Comparison of ENCODE assay signal across 17 cellular contexts in genomic region chr2:95351080-95351915, GRCh38. TPM values are rescaled to one million over a fixed set of nuclear protein-coding genes. Genes with fewer than 3 reads are reported as not detected.
DNase-seq lines count a peak whose midpoint lies in the region; ATAC-seq, FAIRE-seq and TF ChIP-seq lines count a peak whose summit lies in the region.
"Had no signal": no experiment of that assay in that cellular context is flagged by ENCODE, and none has a peak within 500 bp of the region (broad histone marks: within the 10 kb centered on the region; RNA-seq: fewer than 3 reads in every experiment).

No MANE protein-coding gene starts in this region.

- no peaks in the 10 kb centered on the region for H3K4me1 ChIP-seq in right lobe of liver
- H3K4me1 ChIP-seq in HepG2 (ENCODE audit: insufficient read depth, low read length): no peaks in the 10 kb centered on the region
- H3K4me1 ChIP-seq in PC-9 (replicated peaks; ENCODE audit: insufficient read depth): no peaks in the 10 kb centered on the region

- no peak for TF ChIP-seq EP300 in HepG2 (IDR thresholded peaks at IDR 0.05; ENCODE audit: low read depth in 2 of 2, low read length in 2 of 2)
- TF ChIP-seq EP300 in HepG2 (CRISPR knock-in tag; IDR thresholded peaks at IDR 0.05; ENCODE audit: borderline replicate concordance): no peak

- BruUV-seq in HepG2 (replicated peaks; lab: Mats Ljungman, UMichigan) (no TSS peak), PC-9 (replicated peaks; lab: Mats Ljungman, UMichigan) (no TSS peak)

- WGBS in right lobe of liver (ENCODE audit: insufficient coverage, low coverage, low lambda C conversion rate, missing lambda C conversion rate): 80% methylated on average over 7 of the region's 13 CpGs
- WGBS in HepG2 (ENCODE audit: low lambda C conversion rate): 38% methylated on average over 12 of the region's 13 CpGs

- ATAC-seq in right lobe of liver (no peak), HepG2 (no peak)

- H3K27me3 ChIP-seq in right lobe of liver (no peaks in the 10 kb centered on the region), HepG2 (ENCODE audit: control insufficient read depth in 1 of 2, insufficient read depth in 2 of 2, low read length in 2 of 2) (peaks cover 6 to 51% of the 10 kb centered on the region in 2 experiments; a peak in 4 of 5 replicates), PC-9 (ENCODE audit: insufficient read depth, low read depth) (peaks cover 77% of the 10 kb centered on the region)

- H2AFZ ChIP-seq in HepG2 (ENCODE audit: low read length): no peak overlapping the region
- H2AFZ ChIP-seq in PC-9: no peak overlapping the region

- no peak for TF ChIP-seq CTCF in right lobe of liver (IDR thresholded peaks at IDR 0.05)
- TF ChIP-seq CTCF in HepG2 (CRISPR knock-in tag; IDR thresholded peaks at IDR 0.05): no peak
- TF ChIP-seq CTCF in PC-9 (conservative IDR thresholded peaks at IDR 0.05): no peak

- CTCF ChIA-PET in HepG2 (lab: Yijun Ruan, JAX; ENCODE audit: low intra/inter-chr PET ratio, low total read pairs): no interaction called here
- CTCF ChIA-PET in PC-9 (lab: Charles Lee): no interaction called here

- no peak for TF ChIP-seq RAD21 in HepG2 (CRISPR knock-in tag; IDR thresholded peaks at IDR 0.05)

- no peaks in the 10 kb centered on the region for H3K9me3 ChIP-seq in right lobe of liver
- H3K9me3 ChIP-seq in HepG2 (ENCODE audit: low read length): no peaks in the 10 kb centered on the region
- no peaks in the 10 kb centered on the region for H3K9me3 ChIP-seq in PC-9 (ENCODE audit: insufficient read depth, low read depth)

- in situ Hi-C loops in HepG2 (cut with HindIII; ENCODE audit: extremely low pct_ligation_motif_present, low pct_unique_long_range_greater_than_20kb): no loop called here

- no peak for TF ChIP-seq POLR2A in right lobe of liver (IDR thresholded peaks at IDR 0.05)
- TF ChIP-seq POLR2A in HepG2 (IDR thresholded peaks at IDR 0.05; ENCODE audit: insufficient read depth in 1 of 2, low read depth in 2 of 2, low read length in 2 of 2): no peak

- H3K27ac ChIP-seq in right lobe of liver (no peak overlapping the region), HepG2 (ENCODE audit: extremely low read length, insufficient read depth, low read length) (no peak overlapping the region), PC-9 (no peak overlapping the region)
- H3K27ac ChIP-seq: KMS-11, RWPE1 had no signal

- H3K79me2 ChIP-seq in HepG2 (ENCODE audit: insufficient read depth, low read length) (no peaks in the 10 kb centered on the region), PC-9 (ENCODE audit: low read depth) (no peaks in the 10 kb centered on the region)

- H3K4me3 ChIP-seq in right lobe of liver: no peak overlapping the region
- no peak overlapping the region for H3K4me3 ChIP-seq in HepG2 (replicated peaks in 1 of 3; ENCODE audit: insufficient read depth in 1 of 3, low read depth in 2 of 3, low read length in 3 of 3)
- H3K4me3 ChIP-seq in PC-9: no peak overlapping the region

- H3K9ac ChIP-seq in HepG2 (ENCODE audit: insufficient read depth, low read depth, low read length): no peak overlapping the region
- H3K9ac ChIP-seq: KMS-11 had no signal

- peak in 2 of 3 donors; percentile 4 to 31 for DNase-seq in right lobe of liver
- no peak for DNase-seq in HepG2 (ENCODE audit: low spot score)
- peak; percentile 40 for DNase-seq in islet precursor cell
- peak; percentile 62 for DNase-seq in posterior vena cava (ENCODE audit: low spot score)
- DNase-seq in PC-9: no peak
- no peak for DNase-seq in UCSD-AML1 (lab: John Stamatoyannopoulos, UW; ENCODE audit: unreplicated experiment)
- DNase-seq in A172 (ENCODE audit: low spot score): no peak
- DNase-seq: COR-L47, NCI-H1436, NCI-H2029, NCI-H2171, NCI-H446 treated with DMSO at 0.1 percent for 48 hours, OCI-M1 had no signal

- POLR2A ChIA-PET in HepG2 (lab: Yijun Ruan, JAX) (no interaction called here), PC-9 (lab: Charles Lee; ENCODE audit: unreplicated experiment) (no interaction called here)

- no peak for FAIRE-seq in HepG2 (lab: Jason Lieb, UNC)
- FAIRE-seq: GM12892, H1 had no signal

- no peaks in the 10 kb centered on the region for H3K9me2 ChIP-seq in PC-9 (ENCODE audit: insufficient read depth)

- H4K20me1 ChIP-seq in HepG2 (ENCODE audit: insufficient read depth, low read length): no peaks in the 10 kb centered on the region; the same call in 1 of the 2 replicates
- no peaks in the 10 kb centered on the region for H4K20me1 ChIP-seq in PC-9 (ENCODE audit: insufficient read depth)

- intact Hi-C loops in right lobe of liver (cut with DNase I) (no loop called here), HepG2 (cut with micrococcal nuclease; ENCODE audit: unreplicated experiment) (no loop called here), posterior vena cava (cut with DNase I) (no loop called here), PC-9 (cut with micrococcal nuclease; ENCODE audit: unreplicated experiment) (no loop called here)

- H3K4me2 ChIP-seq in HepG2 (ENCODE audit: low read depth, low read length): no peak overlapping the region
- H3K4me2 ChIP-seq in PC-9: no peak overlapping the region
- H3K4me2 ChIP-seq: KMS-11 had no signal

- H3K36me3 ChIP-seq in right lobe of liver: no peaks in the 10 kb centered on the region
- H3K36me3 ChIP-seq in HepG2 (replicated peaks in 1 of 2; ENCODE audit: control insufficient read depth in 1 of 2, insufficient read depth in 2 of 2, low read length in 2 of 2): no peaks in the 10 kb centered on the region
- H3K36me3 ChIP-seq in PC-9 (ENCODE audit: low read depth): no peaks in the 10 kb centered on the region

- H3F3A ChIP-seq in PC-9 (ENCODE audit: insufficient read depth, low read depth): no peaks in the 10 kb centered on the region

TF ChIP-seq in HepG2, 621 proteins besides CTCF, POLR2A, EP300 and RAD21 (continues in another document):
- TF ChIP-seq ETV5 (CRISPR knock-in tag; IDR thresholded peaks at IDR 0.05; ENCODE audit: borderline replicate concordance): no peak

RNA-seq across cellular contexts. Expression of gene FAHD2A, which starts 51.2 kb away (rescaled TPM):
- 10 to 100 TPM; 62.2 to 80.1 (median 75.7) TPM for total RNA-seq in right lobe of liver
- total RNA-seq in HepG2 (2016; rRNA removed; fragmentation: Illumina TruSeq; extraction: Trizol): 44.2 and 48.4 TPM in 2 replicates
- total RNA-seq in HepG2 (2016; cell fraction: cytosol; rRNA removed; fragmentation: Illumina TruSeq; extraction: Trizol; ENCODE audit: low read depth): 6.0 and 7.7 TPM in 2 replicates
- total RNA-seq in HepG2 (2016; cell fraction: insoluble cytoplasmic fraction; rRNA removed; fragmentation: Illumina TruSeq; extraction: Trizol): 43.7 and 52.6 TPM in 2 replicates
- total RNA-seq in HepG2 (2016; cell fraction: membrane; rRNA removed; fragmentation: Illumina TruSeq; extraction: Trizol): 11.6 and 14.6 TPM in 2 replicates
- total RNA-seq in HepG2 (2016; cell fraction: nucleus; rRNA removed; fragmentation: Illumina TruSeq; extraction: Trizol): 37.1 and 41.1 TPM in 2 replicates
- 34.0 and 41.8 TPM in 2 replicates for polyA plus RNA-seq in HepG2 (2011; rRNA removed)
- 27.3 and 33.0 TPM in 2 replicates for polyA plus RNA-seq in HepG2 (2011; cell fraction: cytosol; rRNA removed)
- 86.2 and 107 TPM in 2 replicates for polyA plus RNA-seq in HepG2 (2011; cell fraction: nucleus; rRNA removed)
- polyA plus RNA-seq in HepG2 (2012): 23.8 and 29.6 TPM in 2 replicates
- 8.4 and 12.0 TPM in 2 replicates for polyA plus RNA-seq in HepG2 (2016; cell fraction: cytosol; fragmentation: Illumina TruSeq; extraction: Trizol; ENCODE audit: low read depth)
- polyA plus RNA-seq in HepG2 (2016; cell fraction: insoluble cytoplasmic fraction; fragmentation: Illumina TruSeq; extraction: Trizol; ENCODE audit: low read depth): 50.4 and 54.4 TPM in 2 replicates
- polyA plus RNA-seq in HepG2 (2016; cell fraction: membrane; fragmentation: Illumina TruSeq; extraction: Trizol; ENCODE audit: low read depth): 11.0 and 12.8 TPM in 2 replicates
- polyA plus RNA-seq in HepG2 (2016; cell fraction: nucleus; fragmentation: Illumina TruSeq; extraction: Trizol; ENCODE audit: insufficient read depth, low read depth): 56.9 and 57.0 TPM in 2 replicates
- polyA minus RNA-seq in HepG2 (2011; rRNA and poly(A)+ RNA removed; ENCODE audit: low replicate concordance): 38.4 and 46.0 TPM in 2 replicates
- 14.6 and 15.4 TPM in 2 replicates for polyA minus RNA-seq in HepG2 (2011; cell fraction: cytosol; rRNA and poly(A)+ RNA removed)
- 44.5 and 51.1 TPM in 2 replicates for polyA minus RNA-seq in HepG2 (2011; cell fraction: nucleus; rRNA and poly(A)+ RNA removed)
- 10 to 100 TPM; 14.1 to 18.3 TPM for total RNA-seq in posterior vena cava
- total RNA-seq in PC-9 (2021): 23.0 and 28.7 TPM in 2 replicates
- total RNA-seq in A172 (2014; rRNA removed; shearing (Covaris generic)): 43.5 and 55.3 TPM in 2 replicates

RNA-seq across cellular contexts. Expression of gene KCNIP3, which starts 54.2 kb away (rescaled TPM):
- total RNA-seq in right lobe of liver (1 to 10 TPM in 4 of 6 experiments, under 1 TPM in 2; 0.46 to 3.3 (median 1.2) TPM), HepG2 (2016; rRNA removed; fragmentation: Illumina TruSeq; extraction: Trizol) (not detected in 2 replicates), posterior vena cava (10 to 100 TPM; 10.5 to 17.9 TPM), PC-9 (2021) (3.5 and 4.5 TPM in 2 replicates)
- total RNA-seq in HepG2 (2016; cell fraction: cytosol; rRNA removed; fragmentation: Illumina TruSeq; extraction: Trizol; ENCODE audit: low read depth): not detected in 2 replicates
- not detected in 2 replicates for total RNA-seq in HepG2 (2016; cell fraction: insoluble cytoplasmic fraction; rRNA removed; fragmentation: Illumina TruSeq; extraction: Trizol)
- total RNA-seq in HepG2 (2016; cell fraction: membrane; rRNA removed; fragmentation: Illumina TruSeq; extraction: Trizol): 0.15 TPM in 1 of 2 replicates, not detected in the other
- total RNA-seq in HepG2 (2016; cell fraction: nucleus; rRNA removed; fragmentation: Illumina TruSeq; extraction: Trizol): not detected in 2 replicates
- polyA plus RNA-seq in HepG2 (2011; rRNA removed): not detected in 2 replicates
- polyA plus RNA-seq in HepG2 (2011; cell fraction: cytosol; rRNA removed): not detected in 2 replicates
- polyA plus RNA-seq in HepG2 (2011; cell fraction: nucleus; rRNA removed): not detected in 2 replicates
- polyA plus RNA-seq in HepG2 (2012): not detected in 2 replicates
- not detected in 2 replicates for polyA plus RNA-seq in HepG2 (2016; cell fraction: cytosol; fragmentation: Illumina TruSeq; extraction: Trizol; ENCODE audit: low read depth)
- not detected in 2 replicates for polyA plus RNA-seq in HepG2 (2016; cell fraction: insoluble cytoplasmic fraction; fragmentation: Illumina TruSeq; extraction: Trizol; ENCODE audit: low read depth)
- polyA plus RNA-seq in HepG2 (2016; cell fraction: membrane; fragmentation: Illumina TruSeq; extraction: Trizol; ENCODE audit: low read depth): not detected in 2 replicates
- polyA plus RNA-seq in HepG2 (2016; cell fraction: nucleus; fragmentation: Illumina TruSeq; extraction: Trizol; ENCODE audit: insufficient read depth, low read depth): not detected in 2 replicates
- polyA minus RNA-seq in HepG2 (2011; rRNA and poly(A)+ RNA removed; ENCODE audit: low replicate concordance): 0.07 TPM in 1 of 2 replicates, not detected in the other
- polyA minus RNA-seq in HepG2 (2011; cell fraction: cytosol; rRNA and poly(A)+ RNA removed): not detected in 2 replicates
- polyA minus RNA-seq in HepG2 (2011; cell fraction: nucleus; rRNA and poly(A)+ RNA removed): not detected in 2 replicates
- total RNA-seq in A172 (2014; rRNA removed; shearing (Covaris generic)): 3.8 and 7.3 TPM in 2 replicates

Comparison
In these comparisons a context has a peak if more than half of its experiments do, and no peak if none do; other contexts are left out.
1. DNase-seq: peak in right lobe of liver (2 of 3), islet precursor cell (single experiment) and posterior vena cava (single experiment); none in HepG2 (single experiment), PC-9 (0 of 2), UCSD-AML1 (single experiment) and A172 (single experiment).